Comparison of ENCODE assay signal across 3 cellular contexts in genomic region chr2:28533021-28533420, GRCh38.
"Had no signal": no experiment of that assay in that cellular context is flagged by ENCODE, and none has a peak within 500 bp of the region (broad histone marks: within the 10 kb centered on the region; RNA-seq: fewer than 3 reads in every experiment).

No MANE protein-coding gene starts in this region.

- ATAC-seq: GM12878 had no signal

- H3K4me3 ChIP-seq: GM12878 had no signal

- DNase-seq: GDM1, GF-D8 had no signal
